In the genomic region with DNA sequence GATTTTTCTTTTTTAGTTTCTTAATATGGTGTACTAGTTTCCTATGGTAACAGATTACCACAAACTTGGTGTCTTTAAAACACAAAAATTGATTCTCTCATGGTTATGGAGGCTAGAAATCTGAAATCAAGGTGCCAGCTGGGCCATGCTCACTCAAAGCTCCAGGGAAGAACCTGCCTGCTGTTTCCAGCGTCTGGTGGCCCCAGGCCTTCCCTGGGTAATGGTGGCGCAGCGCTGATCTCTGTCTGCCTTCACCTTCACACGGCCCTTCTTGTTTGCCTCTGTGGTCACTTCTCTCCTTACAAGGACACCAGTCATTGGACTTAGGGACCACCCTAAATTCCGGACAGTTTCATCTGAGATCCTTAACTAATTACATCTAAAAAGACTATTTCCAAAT, we compare ENCODE assay signal across 16 cellular contexts.
DNase-seq lines count a peak whose midpoint lies in the region; ATAC-seq and TF ChIP-seq lines count a peak whose summit lies in the region.
"Had no signal": no experiment of that assay in that cellular context is flagged by ENCODE, and none has a peak within 500 bp of the region (broad histone marks: within the 10 kb centered on the region; RNA-seq: fewer than 3 reads in every experiment).

No MANE protein-coding gene starts in this region.

- peaks cover 5% of the 10 kb centered on the region for H3K27me3 Mint-ChIP-seq in progenitor cell of endocrine pancreas

- no peaks in the 10 kb centered on the region for H3K4me1 Mint-ChIP-seq in progenitor cell of endocrine pancreas (ENCODE audit: low read depth)

- no peak for TF ChIP-seq CTCF in progenitor cell of endocrine pancreas (IDR thresholded peaks at IDR 0.05; ENCODE audit: unreplicated experiment)

- in situ Hi-C loops in G401 (cut with HindIII; ENCODE audit: low sequenced_read_pairs), result no loop called here

- H3K27ac Mint-ChIP-seq in progenitor cell of endocrine pancreas, result peak overlapping the region; percentile 47
- H3K27ac Mint-ChIP-seq: CD8-positive, alpha-beta T cell had no signal

- no peaks in the 10 kb centered on the region for H3K9me3 Mint-ChIP-seq in progenitor cell of endocrine pancreas (ENCODE audit: low read depth)
- H3K9me3 Mint-ChIP-seq: CD8-positive, alpha-beta T cell had no signal

- H3K4me3 Mint-ChIP-seq in progenitor cell of endocrine pancreas (ENCODE audit: low read depth), result no peak overlapping the region
- H3K4me3 Mint-ChIP-seq: CD8-positive, alpha-beta T cell had no signal

- DNase-seq in G401 (ENCODE audit: low spot score) (peak; percentile 56), NCI-H2171 treated with DMSO at 0.1 percent for 48 hours (lab: John Stamatoyannopoulos, UW) (peak; percentile 67), iPS DF 19.7 (ENCODE audit: low read depth, low spot score) (peak; percentile 7), progenitor cell of endocrine pancreas (ENCODE audit: low spot score, unreplicated experiment) (no peak), NCI-H82 (lab: John Stamatoyannopoulos, UW) (no peak)
- DNase-seq: CD8-positive, alpha-beta T cell; DMS79; HCEC 1CT; NCI-H1694 treated with DMSO at 0.1 percent for 48 hours; NCI-H2227 treated with DMSO at 0.1 percent for 48 hours; RPMI8226; SHP77 treated with DMSO at 0.1 percent for 48 hours; SK-N-SH had no signal

- ATAC-seq in HG03108 (IDR thresholded peaks at IDR 0.05; ENCODE audit: unreplicated experiment), result no peak
- ATAC-seq in GM21619 (IDR thresholded peaks at IDR 0.05; ENCODE audit: unreplicated experiment), result no peak
- ATAC-seq: CD8-positive, alpha-beta T cell; K562 had no signal

- H3K36me3 Mint-ChIP-seq in progenitor cell of endocrine pancreas (ENCODE audit: insufficient read depth), result no peaks in the 10 kb centered on the region
- H3K36me3 Mint-ChIP-seq: CD8-positive, alpha-beta T cell had no signal

Comparison
In these comparisons a context has a peak if more than half of its experiments do, and no peak if none do; other contexts are left out.
1. DNase-seq: peak in G401 (single experiment), NCI-H2171 treated with DMSO at 0.1 percent for 48 hours (single experiment) and iPS DF 19.7 (single experiment); none in progenitor cell of endocrine pancreas (single experiment) and NCI-H82 (single experiment).